ENCODE assay signal across 8 cellular contexts in genomic region chr3:150544040-150544439, GRCh38.
DNase-seq lines count a peak whose midpoint lies in the region; ATAC-seq, FAIRE-seq and TF ChIP-seq lines count a peak whose summit lies in the region.

No MANE protein-coding gene starts in this region.

- H3K27ac Mint-ChIP-seq in activated naive CD8-positive, alpha-beta T cell: peak overlapping the region; percentile 82

- H3K36me3 ChIP-seq in ACC112 (ENCODE audit: insufficient read depth, low read length) (peaks cover 26% of the 10 kb centered on the region), iPS-20b (ENCODE audit: insufficient read depth, low read depth, low read length) (peaks cover 36% of the 10 kb centered on the region)

- H3K4me1 ChIP-seq in ACC112 (ENCODE audit: control insufficient read depth, insufficient read depth, low read length, unreplicated experiment) (peaks cover 25% of the 10 kb centered on the region), iPS-20b (ENCODE audit: insufficient read depth, low read length) (peaks cover 5% of the 10 kb centered on the region; the same call in 1 of the 2 replicates)

- H3K79me2 ChIP-seq in ACC112 (ENCODE audit: control insufficient read depth, insufficient read depth, low read length, unreplicated experiment): peaks cover 66% of the 10 kb centered on the region

- no peaks in the 10 kb centered on the region for H3K27me3 Mint-ChIP-seq in activated naive CD8-positive, alpha-beta T cell

- peaks cover 58% of the 10 kb centered on the region for H3K4me1 Mint-ChIP-seq in activated naive CD8-positive, alpha-beta T cell (ENCODE audit: low read depth)

- no peak for TF ChIP-seq POLR2A in H54 (IDR thresholded peaks at IDR 0.05; ENCODE audit: low read depth, low read length)

- no peaks in the 10 kb centered on the region for H3K9me3 Mint-ChIP-seq in activated naive CD8-positive, alpha-beta T cell (ENCODE audit: low read depth)

- no peaks in the 10 kb centered on the region for H3K9me3 ChIP-seq in iPS-20b (ENCODE audit: insufficient read depth, low read depth, low read length)

- H3K9ac ChIP-seq in iPS-20b (ENCODE audit: low read depth, low read length): peak overlapping the region; percentile 97; the same call in 1 of the 2 replicates

- DNase-seq in H54 (ENCODE audit: insufficient read length, low spot score): peak; percentile 17
- no peak for DNase-seq in stimulated activated CD4-positive, alpha-beta T cell treated with anti-CD3 and anti-CD28 coated beads, Interleukin-4, amount 100 ng/mL, for 1 hour
- DNase-seq in stimulated activated CD4-positive, alpha-beta T cell treated with anti-CD3 and anti-CD28 coated beads, Interleukin-12 subunit alpha, Interleukin-12 subunit beta, amount 100 ng/mL, for 4 hours: no peak
- DNase-seq in activated CD4-positive, CD25-positive, alpha-beta regulatory T cell (lab: John Stamatoyannopoulos, UW): no peak

- H3K36me3 Mint-ChIP-seq in activated naive CD8-positive, alpha-beta T cell: peaks cover 17% of the 10 kb centered on the region

- H2AFZ ChIP-seq in ACC112 (ENCODE audit: low read length, unreplicated experiment): no peak overlapping the region

- H3K4me3 Mint-ChIP-seq in activated naive CD8-positive, alpha-beta T cell: peak overlapping the region; percentile 97

- H3K27ac ChIP-seq in ACC112 (ENCODE audit: low read depth, low read length) (peak overlapping the region; percentile 24; the same call in 1 of the 2 replicates), iPS-20b (ENCODE audit: low read length) (no peak overlapping the region)

- no peak for ATAC-seq in GM21825 (IDR thresholded peaks at IDR 0.05; ENCODE audit: unreplicated experiment)

- H3K27me3 ChIP-seq in ACC112 (ENCODE audit: insufficient read depth, low read length): no peaks in the 10 kb centered on the region
- H3K27me3 ChIP-seq in iPS-20b (ENCODE audit: insufficient read depth, low read length): no peaks in the 10 kb centered on the region

- H3K4me3 ChIP-seq in ACC112 (ENCODE audit: low read depth, low read length) (peak overlapping the region; percentile 96), iPS-20b (ENCODE audit: low read length) (peak overlapping the region; percentile 95)

- FAIRE-seq in H54 (lab: Jason Lieb, UNC): peak; percentile 98
